In genomic region chr12:48004941-48005749, GRCh38 we compare ENCODE assay signal across 1 cellular context.
TF ChIP-seq lines count a peak whose summit lies in the region.

No MANE protein-coding gene starts in this region.

TF ChIP-seq in GM23338, 12 proteins besides CTCF, POLR2A, EP300 and RAD21 (continued from another document):
- TF ChIP-seq REST (IDR thresholded peaks at IDR 0.05; ENCODE audit: unreplicated experiment), result no peak
- TF ChIP-seq CREB1 (CRISPR knock-in tag; IDR thresholded peaks at IDR 0.05; ENCODE audit: low read depth), result no peak
